28 cellular contexts compared by ENCODE assay signal in genomic region chr6:162421004-162421403, GRCh38.
"Had no signal": no experiment of that assay in that cellular context is flagged by ENCODE, and none has a peak within 500 bp of the region (broad histone marks: within the 10 kb centered on the region; RNA-seq: fewer than 3 reads in every experiment).

No MANE protein-coding gene starts in this region.

- H3K4me3 Mint-ChIP-seq: naive thymus-derived CD8-positive, alpha-beta T cell; natural killer cell treated with Interleukin-12 subunit alpha and Interleukin-12 subunit beta and Interleukin-15 and Interleukin-18, amount 100 ng/mL, for 72 hours; nephron progenitor cell; neural crest cell; stimulated activated effector memory CD8-positive, alpha-beta T cell treated with anti-CD3 and anti-CD28 coated beads, Interleukin-12 subunit alpha, Interleukin-12 subunit beta, amount 100 ng/mL, for 72 hours; stimulated activated naive B cell treated with anti-CD40 and anti-IgM and Interleukin-4, amounts not matched to agents 10 μg/mL and 1 μg/mL and 100 μg/mL, for 72 hours; stimulated activated naive CD8-positive, alpha-beta T cell treated with anti-CD3 and anti-CD28 coated beads, Interleukin-15, Interleukin-2, amounts not matched to agents 100 ng/mL and 50 ng/mL, for 24 hours had no signal

- H3K36me3 ChIP-seq: neutrophil, pancreas, prostate gland, right lobe of liver, sigmoid colon, stomach, thoracic aorta, thyroid gland, upper lobe of left lung, vagina had no signal

- ATAC-seq: naive thymus-derived CD8-positive, alpha-beta T cell; natural killer cell treated with Interleukin-12 subunit alpha and Interleukin-12 subunit beta and Interleukin-15 and Interleukin-18, amount 100 ng/mL, for 72 hours; pancreas; right cardiac atrium; stimulated activated effector memory CD8-positive, alpha-beta T cell treated with anti-CD3 and anti-CD28 coated beads, Interleukin-12 subunit alpha, Interleukin-12 subunit beta, amount 100 ng/mL, for 72 hours; stimulated activated naive B cell treated with anti-CD40 and anti-IgM and Interleukin-4, amounts not matched to agents 10 μg/mL and 1 μg/mL and 100 μg/mL, for 72 hours had no signal

- FAIRE-seq: pancreas, small intestine, urothelium cell line had no signal

- H3K27me3 Mint-ChIP-seq: naive thymus-derived CD8-positive, alpha-beta T cell; natural killer cell treated with Interleukin-12 subunit alpha and Interleukin-12 subunit beta and Interleukin-15 and Interleukin-18, amount 100 ng/mL, for 72 hours; stimulated activated naive B cell treated with anti-CD40 and anti-IgM and Interleukin-4, amounts not matched to agents 10 μg/mL and 1 μg/mL and 100 μg/mL, for 72 hours; stimulated activated naive CD8-positive, alpha-beta T cell treated with anti-CD3 and anti-CD28 coated beads, Interleukin-15, Interleukin-2, amounts not matched to agents 100 ng/mL and 50 ng/mL, for 24 hours had no signal

- H3K4me1 Mint-ChIP-seq: nephron progenitor cell; neural crest cell; stimulated activated effector memory CD8-positive, alpha-beta T cell treated with anti-CD3 and anti-CD28 coated beads, Interleukin-12 subunit alpha, Interleukin-12 subunit beta, amount 100 ng/mL, for 72 hours; stimulated activated naive B cell treated with anti-CD40 and anti-IgM and Interleukin-4, amounts not matched to agents 10 μg/mL and 1 μg/mL and 100 μg/mL, for 72 hours had no signal

- H3K36me3 Mint-ChIP-seq: natural killer cell treated with Interleukin-12 subunit alpha and Interleukin-12 subunit beta and Interleukin-15 and Interleukin-18, amount 100 ng/mL, for 72 hours; stimulated activated effector memory CD8-positive, alpha-beta T cell treated with anti-CD3 and anti-CD28 coated beads, Interleukin-12 subunit alpha, Interleukin-12 subunit beta, amount 100 ng/mL, for 72 hours; stimulated activated naive B cell treated with anti-CD40 and anti-IgM and Interleukin-4, amounts not matched to agents 10 μg/mL and 1 μg/mL and 100 μg/mL, for 72 hours had no signal

- H3K4me1 ChIP-seq: pancreas, prostate gland, sigmoid colon, stomach, thyroid gland, tibial nerve, upper lobe of left lung, vagina had no signal

- DNase-seq: naive thymus-derived CD8-positive, alpha-beta T cell; nephron progenitor cell; nucleus accumbens; pancreas; right cardiac atrium; right lobe of liver; sigmoid colon; small intestine; stimulated activated CD4-positive, alpha-beta T cell treated with anti-CD3 and anti-CD28 coated beads, Interleukin-15, amount 100 ng/mL, for 24 hours; stimulated activated CD4-positive, alpha-beta T cell treated with anti-CD3 and anti-CD28 coated beads, Interleukin-2, amount 100 ng/mL, for 24 hours; stimulated activated CD4-positive, alpha-beta T cell treated with anti-CD3 and anti-CD28 coated beads, Interleukin-2, amount 100 ng/mL, for 48 hours; stimulated activated CD4-positive, alpha-beta T cell treated with anti-CD3 and anti-CD28 coated beads, Interleukin-4, amount 100 ng/mL, for 24 hours; stimulated activated naive B cell treated with anti-CD40 and anti-IgM and Interleukin-4, amounts not matched to agents 10 μg/mL and 1 μg/mL and 100 μg/mL, for 72 hours; stimulated activated naive CD4-positive, alpha-beta T cell treated with Interleukin-2 at 50 U/mL for 16 hours; stomach; thyroid gland; trophoblast cell; upper lobe of left lung had no signal

- H3K27ac ChIP-seq: neutrophil, pancreas, prostate gland, right lobe of liver, sigmoid colon, stomach, thoracic aorta, thyroid gland, tibial nerve, upper lobe of left lung, vagina had no signal

- H3K9me3 ChIP-seq: neutrophil, pancreas, prostate gland, right lobe of liver, sigmoid colon, stomach, thoracic aorta, thyroid gland, tibial nerve, upper lobe of left lung, vagina had no signal

- H3K27ac Mint-ChIP-seq: naive thymus-derived CD8-positive, alpha-beta T cell; natural killer cell treated with Interleukin-12 subunit alpha and Interleukin-12 subunit beta and Interleukin-15 and Interleukin-18, amount 100 ng/mL, for 72 hours; nephron progenitor cell; stimulated activated effector memory CD8-positive, alpha-beta T cell treated with anti-CD3 and anti-CD28 coated beads, Interleukin-12 subunit alpha, Interleukin-12 subunit beta, amount 100 ng/mL, for 72 hours; stimulated activated naive B cell treated with anti-CD40 and anti-IgM and Interleukin-4, amounts not matched to agents 10 μg/mL and 1 μg/mL and 100 μg/mL, for 72 hours; stimulated activated naive CD8-positive, alpha-beta T cell treated with anti-CD3 and anti-CD28 coated beads, Interleukin-15, Interleukin-2, amounts not matched to agents 100 ng/mL and 50 ng/mL, for 24 hours had no signal

- H3K27me3 ChIP-seq: neutrophil, pancreas, right lobe of liver, sigmoid colon, stomach, thyroid gland, tibial nerve, upper lobe of left lung, vagina had no signal

- H3K4me3 ChIP-seq: pancreas, prostate gland, right lobe of liver, sigmoid colon, stomach, thoracic aorta, thyroid gland, tibial nerve, upper lobe of left lung, vagina had no signal
